Comparison of ENCODE assay signal across 24 cellular contexts in the genomic region with DNA sequence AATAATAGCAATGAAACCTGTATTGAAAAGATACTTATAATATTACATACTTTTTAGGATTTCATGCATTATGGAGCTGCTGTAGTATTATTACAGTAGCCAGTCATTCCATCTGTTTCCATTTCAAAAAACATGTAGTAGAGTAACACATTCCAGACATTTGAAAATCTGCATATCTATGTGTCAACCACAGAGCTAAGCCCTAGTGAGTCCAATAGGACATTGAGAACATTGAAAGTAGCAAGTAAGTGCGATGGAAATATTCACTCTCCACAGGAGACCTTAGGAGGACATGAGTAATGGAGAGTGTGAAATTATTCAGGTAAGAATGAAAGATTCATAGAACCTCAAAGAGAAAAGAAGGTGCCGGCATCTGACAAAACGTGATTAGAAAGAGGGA. TPM values are rescaled to one million over a fixed set of nuclear protein-coding genes. Genes with fewer than 3 reads are reported as not detected.
A peak's percentile ranks its signal among the peaks of the same experiment; 100 is the strongest.
DNase-seq lines count a peak whose midpoint lies in the region; ATAC-seq and TF ChIP-seq lines count a peak whose summit lies in the region.
"Had no signal": no experiment of that assay in that cellular context is flagged by ENCODE, and none has a peak within 500 bp of the region (broad histone marks: within the 10 kb centered on the region; RNA-seq: fewer than 3 reads in every experiment).

No MANE protein-coding gene starts in this region.

- intact Hi-C loops in activated CD4-positive, alpha-beta T cell treated with anti-CD3 and anti-CD28 coated beads for 36 hours (cut with DNase I, micrococcal nuclease): no loop called here
- intact Hi-C loops in sigmoid colon (cut with DNase I): no loop called here

- CTCF ChIA-PET in activated CD4-positive, alpha-beta T cell treated with anti-CD3 and anti-CD28 coated beads for 36 hours (lab: Charles Lee): no interaction called here

- H3K27me3 ChIP-seq in HUES48 (ENCODE audit: control insufficient read depth, insufficient read depth, low read length) (no peaks in the 10 kb centered on the region), sigmoid colon (no peaks in the 10 kb centered on the region)
- H3K27me3 ChIP-seq: SJSA1 had no signal

- H3K27me3 Mint-ChIP-seq in activated CD4-positive, alpha-beta T cell treated with anti-CD3 and anti-CD28 coated beads for 36 hours: no peaks in the 10 kb centered on the region
- no peaks in the 10 kb centered on the region for H3K27me3 Mint-ChIP-seq in activated naive CD8-positive, alpha-beta T cell treated with anti-CD3 and anti-CD28 coated beads for 36 hours
- H3K27me3 Mint-ChIP-seq in endothelial cell (ENCODE audit: unreplicated experiment): no peaks in the 10 kb centered on the region

- DNase-seq in activated CD4-positive, alpha-beta T cell treated with anti-CD3 and anti-CD28 coated beads for 36 hours: no peak
- DNase-seq in activated CD4-positive, alpha-beta T cell treated with anti-CD3 and anti-CD28 coated beads, Interleukin-2, amount 50 U/mL, for 48 hours: no peak
- no peak for DNase-seq in activated naive CD8-positive, alpha-beta T cell treated with anti-CD3 and anti-CD28 coated beads for 36 hours
- DNase-seq in stimulated activated naive CD8-positive, alpha-beta T cell treated with anti-CD3 and anti-CD28 coated beads, Interleukin-15, Interleukin-2, amounts not matched to agents 100 U/mL and 50 U/mL, for 24 hours: no peak
- DNase-seq in endothelial cell (ENCODE audit: low spot score) (no peak), sigmoid colon (no peak)
- DNase-seq: 8988T; AML-193; C1 segment of cervical spinal cord; Calu3; CD8-positive, alpha-beta T cell; DMS153; Kasumi-1; NCI-H1694 treated with DMSO at 0.1 percent for 48 hours; NCI-H2081 treated with DMSO at 0.1 percent for 48 hours; NCI-H2171 treated with DMSO at 0.1 percent for 48 hours; NCI-H446; NCI-H526 had no signal

- H3K4me1 Mint-ChIP-seq in activated CD4-positive, alpha-beta T cell treated with anti-CD3 and anti-CD28 coated beads for 36 hours: peaks cover 19% of the 10 kb centered on the region
- H3K4me1 Mint-ChIP-seq in activated naive CD8-positive, alpha-beta T cell treated with anti-CD3 and anti-CD28 coated beads for 36 hours: peaks cover 11% of the 10 kb centered on the region
- no peaks in the 10 kb centered on the region for H3K4me1 Mint-ChIP-seq in endothelial cell (ENCODE audit: unreplicated experiment)

- H3K36me3 Mint-ChIP-seq in activated CD4-positive, alpha-beta T cell treated with anti-CD3 and anti-CD28 coated beads for 36 hours (ENCODE audit: low read depth): peaks cover 31% of the 10 kb centered on the region
- peaks cover 28% of the 10 kb centered on the region for H3K36me3 Mint-ChIP-seq in activated naive CD8-positive, alpha-beta T cell treated with anti-CD3 and anti-CD28 coated beads for 36 hours
- peaks cover 17% of the 10 kb centered on the region for H3K36me3 Mint-ChIP-seq in endothelial cell (ENCODE audit: low read depth, unreplicated experiment)

- no peak overlapping the region for H3K4me3 Mint-ChIP-seq in activated CD4-positive, alpha-beta T cell treated with anti-CD3 and anti-CD28 coated beads for 36 hours
- no peak overlapping the region for H3K4me3 Mint-ChIP-seq in activated naive CD8-positive, alpha-beta T cell treated with anti-CD3 and anti-CD28 coated beads for 36 hours
- no peak overlapping the region for H3K4me3 Mint-ChIP-seq in endothelial cell (ENCODE audit: unreplicated experiment)
- H3K4me3 Mint-ChIP-seq: CD8-positive, alpha-beta T cell had no signal

- ATAC-seq in activated CD4-positive, alpha-beta T cell treated with anti-CD3 and anti-CD28 coated beads for 36 hours: peak; percentile 74
- peak; percentile 84 for ATAC-seq in stimulated activated naive CD8-positive, alpha-beta T cell treated with anti-CD3 and anti-CD28 coated beads, Interleukin-15, Interleukin-2, amounts not matched to agents 100 U/mL and 50 U/mL, for 24 hours
- no peak for ATAC-seq in HG03175 (IDR thresholded peaks at IDR 0.05; ENCODE audit: unreplicated experiment)
- ATAC-seq: CD8-positive, alpha-beta T cell; Right ventricle myocardium inferior had no signal

- TF ChIP-seq EP300 in sigmoid colon (IDR thresholded peaks at IDR 0.05): no peak

- H3K4me1 ChIP-seq in HUES48 (ENCODE audit: control insufficient read depth, insufficient read depth, low read length): peaks cover 18% of the 10 kb centered on the region; the same call in 1 of the 2 replicates
- H3K4me1 ChIP-seq in sigmoid colon: no peaks in the 10 kb centered on the region

- H3K27ac ChIP-seq in HUES48 (ENCODE audit: low read depth, low read length) (peak overlapping the region; percentile 73), sigmoid colon (no peak overlapping the region)
- H3K27ac ChIP-seq: SJSA1 had no signal

- TF ChIP-seq POLR2A in sigmoid colon (IDR thresholded peaks at IDR 0.05): no peak

- WGBS in sigmoid colon, 2 donors: 93 to 98% methylated on average over 3 of the region's 3 CpGs

- H3K9me3 Mint-ChIP-seq in activated CD4-positive, alpha-beta T cell treated with anti-CD3 and anti-CD28 coated beads for 36 hours (ENCODE audit: low read depth): no peaks in the 10 kb centered on the region
- no peaks in the 10 kb centered on the region for H3K9me3 Mint-ChIP-seq in activated naive CD8-positive, alpha-beta T cell treated with anti-CD3 and anti-CD28 coated beads for 36 hours
- H3K9me3 Mint-ChIP-seq in endothelial cell (ENCODE audit: unreplicated experiment): no peaks in the 10 kb centered on the region
- H3K9me3 Mint-ChIP-seq: CD8-positive, alpha-beta T cell had no signal

- peaks cover 58% of the 10 kb centered on the region for H3K36me3 ChIP-seq in HUES48 (ENCODE audit: control insufficient read depth, insufficient read depth, low read length)
- H3K36me3 ChIP-seq in sigmoid colon: peaks cover 7 to 90% (median 32%) of the 10 kb centered on the region in 4 donors

- no peak overlapping the region for H3K9ac ChIP-seq in HUES48 (ENCODE audit: low read depth, low read length)

- H3K4me3 ChIP-seq in HUES48 (ENCODE audit: low read depth, low read length) (no peak overlapping the region), sigmoid colon (no peak overlapping the region)
- H3K4me3 ChIP-seq: HAP-1, SJSA1 had no signal

- TF ChIP-seq CTCF in endothelial cell (IDR thresholded peaks at IDR 0.05; ENCODE audit: unreplicated experiment) (no peak), sigmoid colon (IDR thresholded peaks at IDR 0.05) (no peak)

- POLR2A ChIA-PET in activated CD4-positive, alpha-beta T cell treated with anti-CD3 and anti-CD28 coated beads for 36 hours (lab: Charles Lee): no interaction called here

- H3K9me3 ChIP-seq in HUES48 (ENCODE audit: control insufficient read depth, insufficient read depth, low read length): no peaks in the 10 kb centered on the region
- H3K9me3 ChIP-seq in sigmoid colon: no peaks in the 10 kb centered on the region
- H3K9me3 ChIP-seq: HAP-1, SJSA1 had no signal

- no peak overlapping the region for H3K27ac Mint-ChIP-seq in activated CD4-positive, alpha-beta T cell treated with anti-CD3 and anti-CD28 coated beads for 36 hours
- H3K27ac Mint-ChIP-seq in activated naive CD8-positive, alpha-beta T cell treated with anti-CD3 and anti-CD28 coated beads for 36 hours: peak overlapping the region; percentile 54
- H3K27ac Mint-ChIP-seq in endothelial cell (ENCODE audit: unreplicated experiment): no peak overlapping the region
- H3K27ac Mint-ChIP-seq: CD8-positive, alpha-beta T cell had no signal

RNA-seq across cellular contexts. Expression of a gene that starts 15.3 kb away (rescaled TPM):
- total RNA-seq in activated CD4-positive, alpha-beta T cell treated with anti-CD3 and anti-CD28 coated beads for 36 hours: 10 to 100 TPM; 56.3 to 56.4 TPM
- total RNA-seq in activated naive CD8-positive, alpha-beta T cell treated with anti-CD3 and anti-CD28 coated beads for 36 hours: 10 to 100 TPM; 70.2 to 70.9 TPM
- total RNA-seq in endothelial cell (ENCODE audit: unreplicated experiment): 78.3 TPM
- total RNA-seq in sigmoid colon: 100 to 1,000 TPM; 104 to 160 (median 118) TPM
- 10 to 100 TPM; 39.0 to 55.3 (median 52.0) TPM for polyA plus RNA-seq in sigmoid colon

RNA-seq across cellular contexts. Expression of a gene that starts 29.3 kb away (rescaled TPM):
- not detected for total RNA-seq in activated CD4-positive, alpha-beta T cell treated with anti-CD3 and anti-CD28 coated beads for 36 hours
- total RNA-seq in activated naive CD8-positive, alpha-beta T cell treated with anti-CD3 and anti-CD28 coated beads for 36 hours: not detected
- 32.2 TPM for total RNA-seq in endothelial cell (ENCODE audit: unreplicated experiment)
- 100 to 1,000 TPM in 1 of 4 donors, 10 to 100 TPM in 3; 64.2 to 173 (median 73.3) TPM for total RNA-seq in sigmoid colon
- 10 to 100 TPM; 43.7 to 77.7 (median 55.3) TPM for polyA plus RNA-seq in sigmoid colon
- total RNA-seq: CD8-positive, alpha-beta T cell; OCI-LY7 had no signal

RNA-seq across cellular contexts. Expression of a gene that starts 31.8 kb away (rescaled TPM):
- 10 to 100 TPM; 23.2 to 23.9 TPM for total RNA-seq in activated CD4-positive, alpha-beta T cell treated with anti-CD3 and anti-CD28 coated beads for 36 hours
- total RNA-seq in activated naive CD8-positive, alpha-beta T cell treated with anti-CD3 and anti-CD28 coated beads for 36 hours: 10 to 100 TPM; 22.5 to 24.6 TPM
- total RNA-seq in endothelial cell (ENCODE audit: unreplicated experiment) (36.0 TPM), sigmoid colon (10 to 100 TPM; 31.4 to 49.6 (median 37.0) TPM)
- 10 to 100 TPM; 12.5 to 20.6 (median 15.0) TPM for polyA plus RNA-seq in sigmoid colon

Comparison
In these comparisons a context has a peak if more than half of its experiments do, and no peak if none do; other contexts are left out.
1. RNA of a gene that starts 29.3 kb away (total RNA-seq): 64.2 to 173 TPM in sigmoid colon and 32.2 TPM in endothelial cell (single experiment); not detected in activated CD4-positive, alpha-beta T cell treated with anti-CD3 and anti-CD28 coated beads for 36 hours and not detected in activated naive CD8-positive, alpha-beta T cell treated with anti-CD3 and anti-CD28 coated beads for 36 hours; every median in the first group is over 10 times any median in the second.